ENCODE assay signal across 10 cellular contexts in the genomic region with DNA sequence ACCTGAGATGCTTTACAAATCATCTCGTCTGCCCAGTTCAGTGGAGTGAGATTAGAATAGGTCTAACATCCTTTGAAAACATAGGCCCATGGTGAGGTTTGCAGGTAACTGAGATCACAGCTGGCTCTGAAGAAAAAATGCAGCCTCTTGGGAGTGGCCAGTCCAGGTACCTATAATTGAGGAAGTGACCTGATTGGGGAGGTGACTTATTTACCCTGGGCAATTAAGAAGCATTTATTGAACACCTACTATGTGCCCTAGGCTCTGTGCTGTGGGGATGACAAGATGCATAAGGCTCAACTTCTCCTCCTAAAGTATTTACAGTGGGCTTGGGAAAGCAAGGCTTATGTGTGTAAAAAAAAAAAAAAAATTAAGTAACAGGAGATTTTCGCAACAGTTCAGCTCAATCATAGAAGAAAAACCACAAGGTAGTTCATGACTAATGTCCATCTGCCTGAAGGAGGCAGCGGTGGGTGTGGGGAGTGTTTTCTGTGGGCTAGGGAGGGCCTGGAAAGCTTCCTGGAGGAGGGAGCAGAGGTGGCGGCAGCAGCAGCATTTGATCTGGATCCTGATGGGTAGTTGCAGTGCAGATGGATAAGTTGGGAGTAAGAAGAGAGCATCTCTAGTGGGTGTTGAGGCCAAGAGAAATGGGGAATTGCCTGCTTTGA. TPM values are rescaled to one million over a fixed set of nuclear protein-coding genes. Genes with fewer than 3 reads are reported as not detected.
DNase-seq lines count a peak whose midpoint lies in the region; ATAC-seq, FAIRE-seq and TF ChIP-seq lines count a peak whose summit lies in the region.
"Had no signal": no experiment of that assay in that cellular context is flagged by ENCODE, and none has a peak within 500 bp of the region (broad histone marks: within the 10 kb centered on the region; RNA-seq: fewer than 3 reads in every experiment).

No MANE protein-coding gene starts in this region.

- no peaks in the 10 kb centered on the region for H3K4me1 Mint-ChIP-seq in endodermal cell

- H3K9ac ChIP-seq in endodermal cell (ENCODE audit: extremely low read depth, low read length, poor library complexity, severe bottlenecking) = no peak overlapping the region

- peaks cover 36% of the 10 kb centered on the region for H3K27me3 Mint-ChIP-seq in endodermal cell (ENCODE audit: insufficient read depth)

- TF ChIP-seq EP300 in sigmoid colon (IDR thresholded peaks at IDR 0.05) = no peak

- H3K9me3 Mint-ChIP-seq in endodermal cell = no peaks in the 10 kb centered on the region
- H3K9me3 Mint-ChIP-seq: nephron had no signal

- H3K4me3 ChIP-seq in endodermal cell (ENCODE audit: low read length) (no peak overlapping the region), sigmoid colon (no peak overlapping the region)

- no peaks in the 10 kb centered on the region for H3K36me3 ChIP-seq in endodermal cell (ENCODE audit: control insufficient read depth, insufficient read depth, low read length)
- H3K36me3 ChIP-seq in sigmoid colon = no peaks in the 10 kb centered on the region

- H3K36me3 Mint-ChIP-seq in endodermal cell (ENCODE audit: low read depth) = no peaks in the 10 kb centered on the region

- FAIRE-seq in GM12891 (lab: Jason Lieb, UNC) = no peak

- H3K9me3 ChIP-seq in endodermal cell (ENCODE audit: control insufficient read depth, low read length) (no peaks in the 10 kb centered on the region), sigmoid colon (no peaks in the 10 kb centered on the region)

- H3K27ac ChIP-seq in endodermal cell (ENCODE audit: low read depth, low read length) (no peak overlapping the region), sigmoid colon (peak overlapping the region in 3 of 4 donors; percentile 3 to 36 (median 22))

- no peak for TF ChIP-seq POLR2A in GM12891 (IDR thresholded peaks at IDR 0.05; ENCODE audit: low read depth, low read length)
- TF ChIP-seq POLR2A in sigmoid colon (IDR thresholded peaks at IDR 0.05) = no peak

- no peak overlapping the region for H3K4me3 Mint-ChIP-seq in endodermal cell
- H3K4me3 Mint-ChIP-seq: nephron had no signal

- H3K27me3 ChIP-seq in endodermal cell (ENCODE audit: control insufficient read depth, insufficient read depth, low read length, poor library complexity, severe bottlenecking) = peaks cover 4% of the 10 kb centered on the region
- H3K27me3 ChIP-seq in sigmoid colon = no peaks in the 10 kb centered on the region

- TF ChIP-seq CTCF in endodermal cell (conservative IDR thresholded peaks at IDR 0.05) (peak; percentile 29), sigmoid colon (IDR thresholded peaks at IDR 0.05) (no peak)

- ATAC-seq in HG03442 (IDR thresholded peaks at IDR 0.05; ENCODE audit: unreplicated experiment) = no peak
- ATAC-seq in GM21528 (IDR thresholded peaks at IDR 0.05; ENCODE audit: low FRiP score, unreplicated experiment) = no peak

- 57 to 71% methylated on average over 3 to 4 of the region's 4 CpGs for WGBS in endodermal cell (ENCODE audit: insufficient coverage in 1 of 2, insufficient read length in 1 of 2), 2 experiments
- 71 to 74% methylated on average over 4 of the region's 4 CpGs for WGBS in sigmoid colon, 2 donors

- intact Hi-C loops in sigmoid colon (cut with DNase I) = no loop called here

- H3K4me1 ChIP-seq in endodermal cell (ENCODE audit: control insufficient read depth, insufficient read depth, low read length) = no peaks in the 10 kb centered on the region
- H3K4me1 ChIP-seq in sigmoid colon = peaks cover 0 to 83% (median 61%) of the 10 kb centered on the region in 4 donors

- H3K27ac Mint-ChIP-seq in endodermal cell = no peak overlapping the region
- H3K27ac Mint-ChIP-seq: nephron had no signal

- DNase-seq in GM12891 (ENCODE audit: insufficient read length, low spot score) = no peak
- DNase-seq in NOMO-1 treated with DMSO at 0.1 percent for 48 hours (lab: John Stamatoyannopoulos, UW; ENCODE audit: unreplicated experiment) = peak; percentile 80
- DNase-seq in endodermal cell = peak; percentile 62
- no peak for DNase-seq in sigmoid colon
- DNase-seq in NCI-H2029 (lab: John Stamatoyannopoulos, UW) = no peak
- no peak for DNase-seq in stimulated activated CD4-positive, alpha-beta T cell treated with anti-CD3 and anti-CD28 coated beads, Interleukin-2, amount 100 ng/mL, for 24 hours
- DNase-seq: activated CD4-positive, alpha-beta T cell treated with anti-CD3 and anti-CD28 coated beads, Interleukin-2, amount 50 U/mL, for 4 hours had no signal

TF ChIP-seq in GM12891, 5 proteins besides CTCF, POLR2A, EP300 and RAD21:
- TF ChIP-seq TAF1 (IDR thresholded peaks at IDR 0.05; ENCODE audit: low read depth, low read length) (no peak), SPI1 (IDR thresholded peaks at IDR 0.05; ENCODE audit: low read depth, low read length) (peak; percentile 26; the same call in 1 of the 2 replicates)

RNA-seq across cellular contexts. Expression of gene MICAL2, which starts 16.1 kb away (rescaled TPM):
- polyA plus RNA-seq in GM12891 (2012; ENCODE audit: low read depth, missing spikeins) = 3.4 TPM
- total RNA-seq in endodermal cell (1 to 10 TPM; 1.5 to 1.9 TPM), sigmoid colon (100 to 1,000 TPM; 115 to 145 (median 130) TPM)
- polyA plus RNA-seq in endodermal cell (2013, experiment 1 of 2) = 2.2 TPM
- 3.8 TPM for polyA plus RNA-seq in endodermal cell (2013, experiment 2 of 2)
- 10 to 100 TPM; 36.6 to 92.2 (median 91.1) TPM for polyA plus RNA-seq in sigmoid colon

Comparison
In these comparisons a context has a peak if more than half of its experiments do, and no peak if none do; other contexts are left out.
1. DNase-seq: peak in NOMO-1 treated with DMSO at 0.1 percent for 48 hours (single experiment) and endodermal cell (single experiment); none in GM12891 (single experiment), sigmoid colon (single experiment), NCI-H2029 (single experiment) and stimulated activated CD4-positive, alpha-beta T cell treated with anti-CD3 and anti-CD28 coated beads, Interleukin-2, amount 100 ng/mL, for 24 hours (0 of 2).
2. RNA of gene MICAL2, which starts 16.1 kb away (total RNA-seq): 115 to 145 TPM in sigmoid colon; 1.5 to 1.9 TPM in endodermal cell; every median in the first group is over 10 times any median in the second.